In the genomic region with DNA sequence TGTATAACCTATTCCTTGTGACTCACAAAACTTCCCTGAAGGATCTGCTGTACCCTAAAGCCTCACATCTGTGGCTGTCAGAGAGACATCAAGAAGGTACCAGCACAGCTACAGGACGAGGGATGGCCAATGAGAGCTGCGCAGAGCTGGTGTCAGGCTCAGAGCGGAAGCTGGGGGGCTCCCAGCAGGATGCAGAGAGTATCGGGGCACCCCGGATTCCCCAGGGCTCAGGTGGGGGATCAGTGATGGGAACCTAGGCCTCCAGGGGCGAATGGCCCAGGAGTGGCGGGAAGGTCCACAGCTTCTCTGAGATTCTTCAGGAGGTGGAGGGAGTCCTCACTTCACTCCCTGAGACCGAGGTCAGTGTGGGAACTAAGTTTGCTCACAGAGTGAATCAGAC, we compare ENCODE assay signal across 25 cellular contexts. TPM values are rescaled to one million over a fixed set of nuclear protein-coding genes. Genes with fewer than 3 reads are reported as not detected.
"Had no signal": no experiment of that assay in that cellular context is flagged by ENCODE, and none has a peak within 500 bp of the region (broad histone marks: within the 10 kb centered on the region; RNA-seq: fewer than 3 reads in every experiment).

No MANE protein-coding gene starts in this region.

- H3K4me3 Mint-ChIP-seq: central memory CD8-positive, alpha-beta T cell; effector memory CD8-positive, alpha-beta T cell; immature natural killer cell; naive thymus-derived CD4-positive, alpha-beta T cell; nephron; stimulated activated naive B cell treated with anti-CD40 and anti-IgM and Interleukin-4, amounts not matched to agents 10 μg/mL and 1 μg/mL and 100 μg/mL, for 72 hours; stimulated activated naive CD8-positive, alpha-beta T cell treated with anti-CD3 and anti-CD28 coated beads, Interleukin-15, amount 100 ng/mL, for 72 hours had no signal

- H3K4me3 ChIP-seq: prostate gland, right atrium auricular region, skin epidermis, spleen, suprapubic skin, transverse colon, upper lobe of right lung, uterus had no signal

- H3K4me1 ChIP-seq: right atrium auricular region, spleen, upper lobe of right lung, uterus had no signal

- ATAC-seq: effector memory CD8-positive, alpha-beta T cell; left lobe of liver; naive thymus-derived CD4-positive, alpha-beta T cell; stimulated activated naive B cell treated with anti-CD40 and anti-IgM and Interleukin-4, amounts not matched to agents 10 μg/mL and 1 μg/mL and 100 μg/mL, for 72 hours; stimulated activated naive CD8-positive, alpha-beta T cell treated with anti-CD3 and anti-CD28 coated beads, Interleukin-15, amount 100 ng/mL, for 72 hours; upper lobe of right lung had no signal

- H3K27me3 ChIP-seq: neutrophil, right atrium auricular region, suprapubic skin, transverse colon, upper lobe of right lung, uterus had no signal

- H3K9me3 Mint-ChIP-seq: central memory CD8-positive, alpha-beta T cell; effector memory CD8-positive, alpha-beta T cell; immature natural killer cell; nephron; stimulated activated naive CD8-positive, alpha-beta T cell treated with anti-CD3 and anti-CD28 coated beads, Interleukin-15, amount 100 ng/mL, for 72 hours had no signal

- H3K36me3 ChIP-seq: neutrophil, prostate gland, right atrium auricular region, spleen, suprapubic skin, transverse colon, upper lobe of right lung, uterus had no signal

- DNase-seq: cortex of kidney; effector memory CD8-positive, alpha-beta T cell; hypothalamus; immature natural killer cell; mesenchymal stem cell; midbrain; naive thymus-derived CD4-positive, alpha-beta T cell; spleen; stimulated activated CD4-positive, alpha-beta T cell treated with anti-CD3 and anti-CD28 coated beads, Interleukin-4, amount 100 ng/mL, for 4 hours; stimulated activated naive B cell treated with anti-CD40 and anti-IgM and Interleukin-4, amounts not matched to agents 10 μg/mL and 1 μg/mL and 100 μg/mL, for 72 hours; stimulated activated naive CD8-positive, alpha-beta T cell treated with anti-CD3 and anti-CD28 coated beads, Interleukin-15, amount 100 ng/mL, for 72 hours; transverse colon; upper lobe of right lung had no signal

- H3K9me3 ChIP-seq: neutrophil, prostate gland, right atrium auricular region, spleen, suprapubic skin, transverse colon, upper lobe of right lung, uterus had no signal

- H3K27ac Mint-ChIP-seq: effector memory CD8-positive, alpha-beta T cell; immature natural killer cell; naive thymus-derived CD4-positive, alpha-beta T cell; nephron; stimulated activated naive B cell treated with anti-CD40 and anti-IgM and Interleukin-4, amounts not matched to agents 10 μg/mL and 1 μg/mL and 100 μg/mL, for 72 hours; stimulated activated naive CD8-positive, alpha-beta T cell treated with anti-CD3 and anti-CD28 coated beads, Interleukin-15, amount 100 ng/mL, for 72 hours had no signal

- H3K27me3 Mint-ChIP-seq: stimulated activated naive B cell treated with anti-CD40 and anti-IgM and Interleukin-4, amounts not matched to agents 10 μg/mL and 1 μg/mL and 100 μg/mL, for 72 hours; stimulated activated naive CD8-positive, alpha-beta T cell treated with anti-CD3 and anti-CD28 coated beads, Interleukin-15, amount 100 ng/mL, for 72 hours had no signal

- H3K4me1 Mint-ChIP-seq: central memory CD8-positive, alpha-beta T cell; immature natural killer cell; stimulated activated naive B cell treated with anti-CD40 and anti-IgM and Interleukin-4, amounts not matched to agents 10 μg/mL and 1 μg/mL and 100 μg/mL, for 72 hours; stimulated activated naive CD8-positive, alpha-beta T cell treated with anti-CD3 and anti-CD28 coated beads, Interleukin-15, amount 100 ng/mL, for 72 hours had no signal

- H3K36me3 Mint-ChIP-seq: immature natural killer cell; naive thymus-derived CD4-positive, alpha-beta T cell; stimulated activated naive B cell treated with anti-CD40 and anti-IgM and Interleukin-4, amounts not matched to agents 10 μg/mL and 1 μg/mL and 100 μg/mL, for 72 hours had no signal

- H3K27ac ChIP-seq: neutrophil, prostate gland, right atrium auricular region, skin epidermis, spleen, suprapubic skin, transverse colon, upper lobe of right lung, uterus had no signal

RNA-seq across cellular contexts. Expression of gene SMOC2, which starts 30.9 kb away (rescaled TPM):
- total RNA-seq: dermis microvascular lymphatic vessel endothelial cell; fibroblast of villous mesenchyme; lung microvascular endothelial cell; naive thymus-derived CD4-positive, alpha-beta T cell had no signal
- polyA plus RNA-seq: immature natural killer cell; naive thymus-derived CD4-positive, alpha-beta T cell had no signal
